In the genomic region with DNA sequence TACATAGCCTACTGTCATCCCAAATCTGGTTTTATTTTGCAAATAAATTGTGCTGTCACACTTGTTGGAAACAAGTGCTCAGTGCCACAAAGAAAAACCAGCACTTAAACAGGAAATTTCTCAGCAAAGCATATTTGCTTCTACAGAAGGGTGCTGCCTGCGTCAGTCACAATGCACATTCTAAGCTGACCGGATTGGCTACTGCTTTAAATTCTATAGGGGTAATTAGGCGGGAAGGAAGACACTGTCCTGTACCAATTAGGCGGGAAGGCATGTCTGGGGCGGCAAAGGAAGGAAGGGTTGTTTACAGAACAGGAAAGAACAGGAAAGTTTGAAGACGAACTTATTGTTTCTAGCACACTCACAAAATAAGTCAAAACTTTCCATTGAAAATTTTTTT, we compare ENCODE assay signal across 8 cellular contexts. TPM values are rescaled to one million over a fixed set of nuclear protein-coding genes. Genes with fewer than 3 reads are reported as not detected.
DNase-seq lines count a peak whose midpoint lies in the region; ATAC-seq and TF ChIP-seq lines count a peak whose summit lies in the region.

No MANE protein-coding gene starts in this region.

- peak; percentile 29 for ATAC-seq in GM18508 (IDR thresholded peaks at IDR 0.05; ENCODE audit: insufficient read depth, unreplicated experiment)
- peak; percentile 33 for ATAC-seq in HG03280 (IDR thresholded peaks at IDR 0.05; ENCODE audit: unreplicated experiment)
- ATAC-seq in activated CD8-positive, alpha-beta T cell treated with anti-CD3 and anti-CD28 coated beads for 36 hours: peak; percentile 52
- no peak for ATAC-seq in HG03342 (IDR thresholded peaks at IDR 0.05; ENCODE audit: unreplicated experiment)

- peak; percentile 85 for DNase-seq in activated CD8-positive, alpha-beta T cell treated with anti-CD3 and anti-CD28 coated beads for 36 hours
- DNase-seq in fibroblast of pulmonary artery (ENCODE audit: low read depth) (no peak), NCI-H1105 (lab: John Stamatoyannopoulos, UW) (no peak), NCI-H510A treated with DMSO at 0.1 percent for 48 hours (lab: John Stamatoyannopoulos, UW) (no peak)
- peak; percentile 27 for DNase-seq in stimulated activated CD4-positive, alpha-beta T cell treated with anti-CD3 and anti-CD28 coated beads, Interleukin-4, amount 100 ng/mL, for 1 hour

- TF ChIP-seq CTCF in activated CD8-positive, alpha-beta T cell treated with anti-CD3 and anti-CD28 coated beads for 36 hours (IDR thresholded peaks at IDR 0.05): no peak
- TF ChIP-seq CTCF in fibroblast of pulmonary artery (IDR thresholded peaks at IDR 0.05; ENCODE audit: low read length, missing control alignments): no peak

- no peaks in the 10 kb centered on the region for H3K9me3 Mint-ChIP-seq in activated CD8-positive, alpha-beta T cell treated with anti-CD3 and anti-CD28 coated beads for 36 hours

- H3K4me1 Mint-ChIP-seq in activated CD8-positive, alpha-beta T cell treated with anti-CD3 and anti-CD28 coated beads for 36 hours (ENCODE audit: low read depth): peaks cover 35% of the 10 kb centered on the region

- POLR2A ChIA-PET in activated CD8-positive, alpha-beta T cell treated with anti-CD3 and anti-CD28 coated beads for 36 hours (lab: Charles Lee): interaction anchor here (0.7 to 3.1 kb wide), 5 partner anchors 10 to 79 kb away, joined by 3 to 28 read pairs (median 4); a partner anchor contains a TSS

- peak overlapping the region; percentile 97 for H3K27ac Mint-ChIP-seq in activated CD8-positive, alpha-beta T cell treated with anti-CD3 and anti-CD28 coated beads for 36 hours

- peaks cover 79% of the 10 kb centered on the region for H3K36me3 Mint-ChIP-seq in activated CD8-positive, alpha-beta T cell treated with anti-CD3 and anti-CD28 coated beads for 36 hours (ENCODE audit: low read depth)

- peak overlapping the region; percentile 72 for H3K4me3 ChIP-seq in fibroblast of pulmonary artery (replicated peaks; ENCODE audit: low read depth, low read length)

- CTCF ChIA-PET in activated CD8-positive, alpha-beta T cell treated with anti-CD3 and anti-CD28 coated beads for 36 hours (lab: Charles Lee): interaction anchor here (1.2 kb wide), 1 partner anchor 59 kb away, joined by 3 read pairs; no protein-coding TSS in a partner anchor

- intact Hi-C loops in activated CD8-positive, alpha-beta T cell treated with anti-CD3 and anti-CD28 coated beads for 36 hours (cut with micrococcal nuclease): loop anchor here (5.0 kb wide), 1 partner anchor 65 kb away; a partner anchor contains a TSS

- no peaks in the 10 kb centered on the region for H3K27me3 Mint-ChIP-seq in activated CD8-positive, alpha-beta T cell treated with anti-CD3 and anti-CD28 coated beads for 36 hours

- H3K4me3 Mint-ChIP-seq in activated CD8-positive, alpha-beta T cell treated with anti-CD3 and anti-CD28 coated beads for 36 hours: peak overlapping the region; percentile 84

RNA-seq across cellular contexts. Expression of a gene that starts 2.8 kb away (rescaled TPM):
- total RNA-seq in activated CD8-positive, alpha-beta T cell treated with anti-CD3 and anti-CD28 coated beads for 36 hours: 100 to 1,000 TPM; 190 to 199 TPM

Comparison
In these comparisons a context has a peak if more than half of its experiments do, and no peak if none do; other contexts are left out.
1. DNase-seq: peak in activated CD8-positive, alpha-beta T cell treated with anti-CD3 and anti-CD28 coated beads for 36 hours (single experiment) and stimulated activated CD4-positive, alpha-beta T cell treated with anti-CD3 and anti-CD28 coated beads, Interleukin-4, amount 100 ng/mL, for 1 hour (single experiment); none in fibroblast of pulmonary artery (single experiment), NCI-H1105 (single experiment) and NCI-H510A treated with DMSO at 0.1 percent for 48 hours (single experiment).